ENCODE assay signal across 20 cellular contexts in genomic region chr15:25673351-25673750, GRCh38.
"Had no signal": no experiment of that assay in that cellular context is flagged by ENCODE, and none has a peak within 500 bp of the region (broad histone marks: within the 10 kb centered on the region; RNA-seq: fewer than 3 reads in every experiment).

No MANE protein-coding gene starts in this region.

- H2AFZ ChIP-seq: parathyroid adenoma had no signal

- H3K4me3 ChIP-seq: coronary artery, heart left ventricle, spleen, thyroid gland, upper lobe of right lung, vagina had no signal

- H3K36me3 ChIP-seq: heart left ventricle, spleen, thyroid gland, upper lobe of right lung, vagina had no signal

- H3K27ac ChIP-seq: heart left ventricle, parathyroid adenoma, spleen, thyroid gland, upper lobe of right lung, vagina had no signal

- ATAC-seq: heart left ventricle; left colon; sciatic nerve; stimulated activated memory B cell treated with anti-CD40 and anti-IgM and Interleukin-4, amounts not matched to agents 10 μg/mL and 1 μg/mL and 100 μg/mL, for 72 hours; upper lobe of right lung had no signal

- DNase-seq: effector CD4-positive, alpha-beta T cell; endodermal cell; erythroblast; foreskin melanocyte; heart left ventricle; hippocampal formation; left colon; mesendoderm; naive B cell; spleen; stimulated activated CD4-positive, alpha-beta T cell treated with anti-CD3 and anti-CD28 coated beads, Interleukin-15, amount 100 ng/mL, for 24 hours; stimulated activated CD4-positive, alpha-beta T cell treated with anti-CD3 and anti-CD28 coated beads, Interleukin-1b, Interleukin-23, amount 100 ng/mL, for 48 hours; stimulated activated CD4-positive, alpha-beta T cell treated with anti-CD3 and anti-CD28 coated beads, Interleukin-4, amount 100 ng/mL, for 24 hours; thyroid gland had no signal

- H3K27me3 ChIP-seq: upper lobe of right lung, vagina had no signal

- H3K9me3 ChIP-seq: heart left ventricle, spleen, thyroid gland, upper lobe of right lung, vagina had no signal

- H3K79me2 ChIP-seq: parathyroid adenoma had no signal
